ENCODE assay signal across 16 cellular contexts in the genomic region with DNA sequence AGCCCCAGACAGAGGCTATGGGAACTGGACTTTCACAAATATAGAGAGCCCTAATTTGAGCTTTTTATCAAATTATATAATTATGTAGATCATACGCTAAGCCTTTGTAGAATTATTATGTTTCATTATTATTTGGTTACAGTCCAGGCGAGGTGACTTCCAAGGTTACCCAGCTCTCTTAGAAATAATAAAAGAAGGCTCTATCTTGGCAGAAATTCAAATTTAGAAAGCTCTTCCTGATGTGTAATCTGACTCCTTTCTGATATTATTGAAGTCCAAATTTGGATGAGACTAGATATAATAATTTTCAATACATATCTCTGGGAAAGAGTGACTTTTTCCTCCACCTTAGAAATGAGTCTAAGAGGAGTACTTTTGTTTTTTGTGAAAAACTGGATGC.
"Had no signal": no experiment of that assay in that cellular context is flagged by ENCODE, and none has a peak within 500 bp of the region (broad histone marks: within the 10 kb centered on the region; RNA-seq: fewer than 3 reads in every experiment).

No MANE protein-coding gene starts in this region.

- H3K4me3 ChIP-seq: coronary artery, gastroesophageal sphincter, heart left ventricle, left ventricle myocardium inferior, thoracic aorta, upper lobe of left lung had no signal

- ATAC-seq: activated CD8-positive, alpha-beta T cell treated with anti-CD3 and anti-CD28 coated beads, Interleukin-2, amount 10 ng/mL, durations not matched to agents 7 days and 5 days; activated T-cell treated with anti-CD3 and anti-CD28 coated beads, Interleukin-2, amount 50 U/mL, for 4 hours; esophagus mucosa; gastroesophageal sphincter; heart left ventricle; stimulated activated naive B cell treated with anti-CD40 and anti-IgM and Interleukin-4, amounts not matched to agents 10 μg/mL and 1 μg/mL and 100 μg/mL, for 72 hours had no signal

- DNase-seq: activated CD4-positive, alpha-beta T cell treated with anti-CD3 and anti-CD28 coated beads, Interleukin-2, amount 10 ng/mL, durations not matched to agents 7 days and 5 days; activated CD8-positive, alpha-beta T cell treated with anti-CD3 and anti-CD28 coated beads, Interleukin-2, amount 10 ng/mL, durations not matched to agents 7 days and 5 days; activated naive CD4-positive, alpha-beta T cell treated with anti-CD3 and anti-CD28 coated beads for 36 hours; activated T-cell treated with anti-CD3 and anti-CD28 coated beads, Interleukin-2, amount 50 U/mL, for 4 hours; aorta; effector CD4-positive, alpha-beta T cell; heart left ventricle; kidney glomerular epithelial cell; left ventricle myocardium inferior; mammary epithelial cell; stimulated activated naive B cell treated with anti-CD40 and anti-IgM and Interleukin-4, amounts not matched to agents 10 μg/mL and 1 μg/mL and 100 μg/mL, for 72 hours; upper lobe of left lung had no signal
